18 cellular contexts compared by ENCODE assay signal in the genomic region with DNA sequence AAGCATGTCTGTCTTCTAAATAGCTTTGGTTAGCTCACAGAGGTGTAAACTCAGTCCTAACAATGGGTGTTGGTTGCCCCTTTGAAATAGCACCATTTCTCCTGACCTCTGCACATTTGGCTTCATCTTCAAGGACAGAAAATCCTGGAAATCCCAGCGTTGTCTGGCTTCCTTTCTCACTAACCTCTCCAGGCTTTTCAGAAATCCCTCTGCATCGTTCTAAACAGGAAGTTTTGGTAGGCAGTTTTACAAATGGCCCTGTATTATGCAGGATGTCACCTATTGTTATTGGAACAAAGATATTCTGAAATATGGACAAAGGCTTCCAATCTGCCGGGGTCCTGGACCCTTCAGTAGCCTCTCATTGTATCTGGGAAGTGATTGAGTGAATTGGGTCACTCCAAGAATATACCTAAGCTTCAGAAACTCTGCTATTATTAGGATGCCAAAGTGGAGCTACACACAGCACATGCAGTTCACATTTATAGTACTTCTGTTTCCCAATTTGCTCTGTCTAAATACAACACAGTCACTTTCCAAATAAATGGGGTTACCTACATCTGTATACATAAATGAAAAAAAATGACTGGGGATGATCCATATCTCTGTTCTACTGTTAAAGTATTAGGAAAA.
A peak's percentile ranks its signal among the peaks of the same experiment; 100 is the strongest.
DNase-seq lines count a peak whose midpoint lies in the region; ATAC-seq, FAIRE-seq and TF ChIP-seq lines count a peak whose summit lies in the region.
"Had no signal": no experiment of that assay in that cellular context is flagged by ENCODE, and none has a peak within 500 bp of the region (broad histone marks: within the 10 kb centered on the region; RNA-seq: fewer than 3 reads in every experiment).

No MANE protein-coding gene starts in this region.

- H2BK20ac ChIP-seq in IMR-90 (ENCODE audit: low read depth, low read length): no peak overlapping the region

- H3K4me2 ChIP-seq in IMR-90 (ENCODE audit: low read depth, low read length) (no peak overlapping the region), endothelial cell of umbilical vein (ENCODE audit: insufficient read depth, low read length) (peak overlapping the region; percentile 41), osteoblast (ENCODE audit: insufficient read depth, low read length) (no peak overlapping the region)

- no peak for ATAC-seq in IMR-90 (ENCODE audit: low read depth)
- no peak for ATAC-seq in GM19035 (IDR thresholded peaks at IDR 0.05; ENCODE audit: unreplicated experiment)
- ATAC-seq: PC-3 had no signal

- H3K23ac ChIP-seq in IMR-90 (ENCODE audit: low read depth, low read length): no peak overlapping the region

- BruUV-seq in IMR-90 (replicated peaks; lab: Mats Ljungman, UMichigan): no TSS peak
- BruUV-seq in endothelial cell of umbilical vein (replicated peaks; lab: Mats Ljungman, UMichigan): no TSS peak

- in situ Hi-C loops in IMR-90 (cut with MboI; ENCODE audit: low sequenced_read_pairs): loop anchor here (25.0 kb wide), 1 partner anchor 843 kb away; no protein-coding TSS in a partner anchor

- no peaks in the 10 kb centered on the region for H3K36me3 ChIP-seq in IMR-90 (ENCODE audit: control insufficient read depth, insufficient read depth, low read length)
- H3K36me3 ChIP-seq in endothelial cell of umbilical vein (ENCODE audit: control insufficient read depth in 2 of 2, extremely low read depth in 1 of 2, insufficient read depth in 2 of 2, low read length in 2 of 2): no peaks in the 10 kb centered on the region
- H3K36me3 ChIP-seq in left ventricle myocardium inferior: no peaks in the 10 kb centered on the region
- no peaks in the 10 kb centered on the region for H3K36me3 ChIP-seq in osteoblast (ENCODE audit: insufficient read depth, low read length)

- no peak overlapping the region for H2AK9ac ChIP-seq in IMR-90 (replicated peaks; ENCODE audit: low read depth, low read length, poor library complexity)

- H3K4me1 ChIP-seq in IMR-90 (ENCODE audit: control insufficient read depth, insufficient read depth, low read length) (no peaks in the 10 kb centered on the region), endothelial cell of umbilical vein (ENCODE audit: control insufficient read depth, extremely low read depth, insufficient read depth, low read length) (peaks cover 22% of the 10 kb centered on the region), left ventricle myocardium inferior (peaks cover 58% of the 10 kb centered on the region), osteoblast (ENCODE audit: insufficient read depth, low read length) (peaks cover 7% of the 10 kb centered on the region)

- H3K9me1 ChIP-seq in IMR-90 (ENCODE audit: insufficient read depth, low read length) (no peaks in the 10 kb centered on the region), endothelial cell of umbilical vein (replicated peaks; ENCODE audit: control insufficient read depth, extremely low read depth, insufficient read depth, low read length) (no peaks in the 10 kb centered on the region)

- H4K8ac ChIP-seq in IMR-90 (ENCODE audit: low read depth in 2 of 2, low read length in 2 of 2): no peak overlapping the region

- no peak overlapping the region for H2BK120ac ChIP-seq in IMR-90 (ENCODE audit: low read depth, low read length)

- no CpG with 5 or more reads among the region's 3 CpGs for WGBS in IMR-90 (ENCODE audit: extremely low coverage in 2 of 2, insufficient read length in 1 of 2), 2 experiments
- WGBS in lower leg skin, 2 donors: 33 to 42% methylated on average over 3 of the region's 3 CpGs

- H3K79me2 ChIP-seq in endothelial cell of umbilical vein (ENCODE audit: control insufficient read depth, insufficient read depth, low read length) (no peaks in the 10 kb centered on the region), osteoblast (ENCODE audit: insufficient read depth, low read length) (no peaks in the 10 kb centered on the region)

- dilution Hi-C loops in IMR-90 (cut with HindIII; ENCODE audit: low sequenced_read_pairs, unreplicated experiment): no loop called here
- dilution Hi-C loops in endothelial cell of umbilical vein (cut with MboI; ENCODE audit: extremely low pct_ligation_motif_present, low sequenced_read_pairs): no loop called here

- no peaks in the 10 kb centered on the region for H3K79me1 ChIP-seq in IMR-90 (ENCODE audit: low read depth in 1 of 2, low read length in 2 of 2)

- POLR2A ChIA-PET in IMR-90 (lab: Charles Lee; ENCODE audit: unreplicated experiment): interaction anchor here (0.9 kb wide), 1 partner anchor 134 kb away, joined by 5 read pairs; the partner anchor contains the start of gene KLF6
- POLR2A ChIA-PET in endothelial cell of umbilical vein (lab: Charles Lee): interaction anchor here (1.0 kb wide), 1 partner anchor 135 kb away, joined by 5 read pairs; the partner anchor contains the start of gene KLF6

- H2BK5ac ChIP-seq in IMR-90 (ENCODE audit: low read depth, low read length, poor library complexity, severe bottlenecking): no peak overlapping the region

- H3K56ac ChIP-seq in IMR-90 (ENCODE audit: extremely low read depth, insufficient read depth, low read length): no peak overlapping the region

- no peak overlapping the region for H4K91ac ChIP-seq in IMR-90 (ENCODE audit: insufficient read depth, low read depth, low read length)

- CTCF ChIA-PET in IMR-90 (lab: Yijun Ruan, JAX) (interaction anchor here (0.6 to 0.7 kb wide), 3 partner anchors 10 to 847 kb away, joined by 3 read pairs; no protein-coding TSS in a partner anchor), endothelial cell of umbilical vein (lab: Charles Lee) (interaction anchor here (0.9 to 1.5 kb wide), 5 partner anchors 12 to 737 kb away, joined by 3 to 5 read pairs (median 3); no protein-coding TSS in a partner anchor)

- no peaks in the 10 kb centered on the region for H4K20me1 ChIP-seq in IMR-90 (ENCODE audit: insufficient read depth, low read length)
- H4K20me1 ChIP-seq in endothelial cell of umbilical vein (replicated peaks; ENCODE audit: control insufficient read depth, extremely low read depth, insufficient read depth, low read length): no peaks in the 10 kb centered on the region
- H4K20me1 ChIP-seq in osteoblast (ENCODE audit: insufficient read depth, low read length): no peaks in the 10 kb centered on the region

- H3K4me3 ChIP-seq in IMR-90 (ENCODE audit: insufficient read depth, low read depth, low read length) (no peak overlapping the region), endothelial cell of umbilical vein (replicated peaks in 1 of 3; ENCODE audit: insufficient read depth in 1 of 3, low read depth in 1 of 3, low read length in 3 of 3) (no peak overlapping the region), left ventricle myocardium inferior (peak overlapping the region; percentile 2), osteoblast (ENCODE audit: insufficient read depth, low read length) (no peak overlapping the region), lower leg skin (ENCODE audit: low read depth, poor library complexity, severe bottlenecking) (no peak overlapping the region)

- H3K27ac ChIP-seq in IMR-90 (ENCODE audit: insufficient read depth, low read length) (no peak overlapping the region), endothelial cell of umbilical vein (ENCODE audit: insufficient read depth, low read depth, low read length) (peak overlapping the region; percentile 49), left ventricle myocardium inferior (replicated peaks) (peak overlapping the region; percentile 75), osteoblast (ENCODE audit: low read depth, low read length) (no peak overlapping the region)
- H3K27ac ChIP-seq: HL-60 had no signal

- no peak overlapping the region; the same call in 1 of the 2 replicates for H3K4ac ChIP-seq in IMR-90 (ENCODE audit: low read depth, low read length)

- TF ChIP-seq CTCF in IMR-90 (conservative IDR thresholded peaks at IDR 0.05; ENCODE audit: low read depth, low read length) (no peak), endothelial cell of umbilical vein (IDR thresholded peaks at IDR 0.05; ENCODE audit: extremely low read depth in 1 of 2, insufficient read depth in 1 of 2, low read depth in 1 of 2, low read length in 2 of 2) (no peak), left ventricle myocardium inferior (IDR thresholded peaks at IDR 0.05; ENCODE audit: borderline replicate concordance) (no peak), osteoblast (IDR thresholded peaks at IDR 0.05; ENCODE audit: extremely low read depth, low read depth, low read length) (no peak), lower leg skin (IDR thresholded peaks at IDR 0.05) (no peak)

- H2AFZ ChIP-seq in IMR-90 (replicated peaks; ENCODE audit: low read length, poor library complexity) (no peak overlapping the region), endothelial cell of umbilical vein (ENCODE audit: low read depth, low read length) (peak overlapping the region; percentile 66), osteoblast (ENCODE audit: low read length) (peak overlapping the region; percentile 18)

- intact Hi-C loops in IMR-90 (cut with micrococcal nuclease): no loop called here
- intact Hi-C loops in endothelial cell of umbilical vein (cut with micrococcal nuclease): loop anchor here (5.0 to 10.0 kb wide), 2 partner anchors 452 to 725 kb away; no protein-coding TSS in a partner anchor
- intact Hi-C loops in left ventricle myocardium inferior (cut with micrococcal nuclease): no loop called here
- intact Hi-C loops in lower leg skin (cut with DNase I; ENCODE audit: low total_unique reads): no loop called here

- H3K18ac ChIP-seq in IMR-90 (ENCODE audit: low read depth, low read length): no peak overlapping the region

- no peak overlapping the region for H4K5ac ChIP-seq in IMR-90 (ENCODE audit: low read depth, low read length)

- H3K9ac ChIP-seq in IMR-90 (ENCODE audit: low read depth, low read length) (no peak overlapping the region), endothelial cell of umbilical vein (replicated peaks; ENCODE audit: extremely low read depth, insufficient read depth, low read length) (peak overlapping the region; percentile 29)

- H2BK15ac ChIP-seq in IMR-90 (ENCODE audit: low read depth, low read length): 0 out of 3 replicates have a peak overlapping the region, but pooled peaks have one; percentile 31

- H3K9me3 ChIP-seq in IMR-90 (ENCODE audit: control insufficient read depth, insufficient read depth, low read length): peaks cover 2% of the 10 kb centered on the region; the same call in 1 of the 2 replicates
- H3K9me3 ChIP-seq in endothelial cell of umbilical vein (replicated peaks; ENCODE audit: control insufficient read depth, insufficient read depth, low read length): no peaks in the 10 kb centered on the region
- H3K9me3 ChIP-seq in left ventricle myocardium inferior (replicated peaks): peaks cover 15% of the 10 kb centered on the region
- H3K9me3 ChIP-seq in osteoblast (ENCODE audit: low read depth, low read length): no peaks in the 10 kb centered on the region

- peak; percentile 47 for FAIRE-seq in endothelial cell of umbilical vein (lab: Jason Lieb, UNC)

- H2AK5ac ChIP-seq in IMR-90 (ENCODE audit: low read depth, low read length): no peak overlapping the region

- TF ChIP-seq POLR2A in IMR-90 (IDR thresholded peaks at IDR 0.05; ENCODE audit: low read depth, low read length): no peak
- TF ChIP-seq POLR2A in endothelial cell of umbilical vein (IDR thresholded peaks at IDR 0.05; ENCODE audit: low read depth, low read length): no peak
- no peak for TF ChIP-seq POLR2A in lower leg skin (IDR thresholded peaks at IDR 0.05)

- H3K14ac ChIP-seq in IMR-90 (replicated peaks; ENCODE audit: low read depth, low read length): no peak overlapping the region

- no peak for TF ChIP-seq RAD21 in IMR-90 (IDR thresholded peaks at IDR 0.05; ENCODE audit: low read length)

- no peak for DNase-seq in IMR-90
- DNase-seq in endothelial cell of umbilical vein (ENCODE audit: low read depth, low spot score): peak; percentile 78
- DNase-seq in left ventricle myocardium inferior: no peak
- no peak for DNase-seq in osteoblast (ENCODE audit: insufficient read length, low spot score, missing footprints)
- no peak for DNase-seq in lower leg skin (ENCODE audit: low spot score in 2 of 2)
- no peak for DNase-seq in stimulated activated naive CD4-positive, alpha-beta T cell treated with Interleukin-2 at 50 U/mL for 16 hours (lab: John Stamatoyannopoulos, UW)
- DNase-seq in dedifferentiated amniotic fluid mesenchymal stem cell (ENCODE audit: extremely low spot score): no peak
- DNase-seq: ACHN; CD4-positive, alpha-beta memory T cell; GF-D8; KBM-7; NCI-H1092 treated with DMSO at 0.1 percent for 48 hours; NCI-H1694 treated with DMSO at 0.1 percent for 48 hours; NCI-H345; NCI-H69; PC-3 had no signal

- no peaks in the 10 kb centered on the region for H3K27me3 ChIP-seq in IMR-90 (ENCODE audit: control insufficient read depth, insufficient read depth, low read length)
- no peaks in the 10 kb centered on the region for H3K27me3 ChIP-seq in endothelial cell of umbilical vein (ENCODE audit: control insufficient read depth in 2 of 2, insufficient read depth in 2 of 2, low read length in 2 of 2)
- H3K27me3 ChIP-seq in left ventricle myocardium inferior (ENCODE audit: low read depth): no peaks in the 10 kb centered on the region
- H3K27me3 ChIP-seq in osteoblast (ENCODE audit: insufficient read depth, low read length): no peaks in the 10 kb centered on the region

Comparison
In these comparisons a context has a peak if more than half of its experiments do, and no peak if none do; other contexts are left out.
1. H3K27ac ChIP-seq: peak in endothelial cell of umbilical vein (single experiment) and left ventricle myocardium inferior (single experiment); none in IMR-90 (single experiment) and osteoblast (single experiment).